2 cellular contexts compared by ENCODE assay signal in the genomic region with DNA sequence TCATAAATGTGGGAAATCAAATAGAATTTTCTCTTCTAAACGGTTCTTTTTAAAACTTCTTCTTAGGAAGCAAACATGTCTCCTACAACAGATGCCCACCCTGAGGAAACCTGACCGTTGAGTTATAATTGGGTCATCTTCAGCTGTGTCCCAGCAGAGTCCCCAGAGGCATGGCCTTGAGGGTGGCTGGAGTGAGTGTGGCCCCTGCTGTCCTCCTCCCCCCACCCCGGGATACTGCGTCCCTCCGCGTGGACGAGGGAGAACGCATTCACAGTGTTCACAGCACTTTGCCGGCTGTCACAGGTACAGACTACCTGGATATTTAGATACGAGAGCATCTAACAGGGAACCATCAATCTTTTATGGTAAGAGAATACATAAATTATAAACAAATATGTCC.
TF ChIP-seq lines count a peak whose summit lies in the region.

No MANE protein-coding gene starts in this region.

TF ChIP-seq in H1, 55 proteins besides CTCF, POLR2A, EP300 and RAD21 (continued from another document):
- TF ChIP-seq BCL11A (IDR thresholded peaks at IDR 0.05; ENCODE audit: low read depth in 2 of 2, low read length in 2 of 2) (no peak), SIRT6 (IDR thresholded peaks at IDR 0.05; ENCODE audit: low read length) (no peak), HDAC2 (IDR thresholded peaks at IDR 0.05; ENCODE audit: borderline replicate concordance in 1 of 2, low read depth in 2 of 2, low read length in 2 of 2) (no peak)

TF ChIP-seq in neural cell, 6 proteins besides CTCF, POLR2A, EP300 and RAD21 (continued from another document):
- TF ChIP-seq, protein P1, sequence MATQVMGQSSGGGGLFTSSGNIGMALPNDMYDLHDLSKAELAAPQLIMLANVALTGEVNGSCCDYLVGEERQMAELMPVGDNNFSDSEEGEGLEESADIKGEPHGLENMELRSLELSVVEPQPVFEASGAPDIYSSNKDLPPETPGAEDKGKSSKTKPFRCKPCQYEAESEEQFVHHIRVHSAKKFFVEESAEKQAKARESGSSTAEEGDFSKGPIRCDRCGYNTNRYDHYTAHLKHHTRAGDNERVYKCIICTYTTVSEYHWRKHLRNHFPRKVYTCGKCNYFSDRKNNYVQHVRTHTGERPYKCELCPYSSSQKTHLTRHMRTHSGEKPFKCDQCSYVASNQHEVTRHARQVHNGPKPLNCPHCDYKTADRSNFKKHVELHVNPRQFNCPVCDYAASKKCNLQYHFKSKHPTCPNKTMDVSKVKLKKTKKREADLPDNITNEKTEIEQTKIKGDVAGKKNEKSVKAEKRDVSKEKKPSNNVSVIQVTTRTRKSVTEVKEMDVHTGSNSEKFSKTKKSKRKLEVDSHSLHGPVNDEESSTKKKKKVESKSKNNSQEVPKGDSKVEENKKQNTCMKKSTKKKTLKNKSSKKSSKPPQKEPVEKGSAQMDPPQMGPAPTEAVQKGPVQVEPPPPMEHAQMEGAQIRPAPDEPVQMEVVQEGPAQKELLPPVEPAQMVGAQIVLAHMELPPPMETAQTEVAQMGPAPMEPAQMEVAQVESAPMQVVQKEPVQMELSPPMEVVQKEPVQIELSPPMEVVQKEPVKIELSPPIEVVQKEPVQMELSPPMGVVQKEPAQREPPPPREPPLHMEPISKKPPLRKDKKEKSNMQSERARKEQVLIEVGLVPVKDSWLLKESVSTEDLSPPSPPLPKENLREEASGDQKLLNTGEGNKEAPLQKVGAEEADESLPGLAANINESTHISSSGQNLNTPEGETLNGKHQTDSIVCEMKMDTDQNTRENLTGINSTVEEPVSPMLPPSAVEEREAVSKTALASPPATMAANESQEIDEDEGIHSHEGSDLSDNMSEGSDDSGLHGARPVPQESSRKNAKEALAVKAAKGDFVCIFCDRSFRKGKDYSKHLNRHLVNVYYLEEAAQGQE (IDR thresholded peaks at IDR 0.05; ENCODE audit: borderline replicate concordance): no peak
- no peak for TF ChIP-seq SMC3 (conservative IDR thresholded peaks at IDR 0.05; ENCODE audit: poor library complexity)
- no peak for TF ChIP-seq POLR2AphosphoS5 (IDR thresholded peaks at IDR 0.05)
- no peak for TF ChIP-seq TAF1 (IDR thresholded peaks at IDR 0.05; ENCODE audit: low read depth)
TF ChIP-seq in neural cell: peak in this region for 0.
